In genomic region chr2:120734930-120735611, GRCh38 we compare ENCODE assay signal across 10 cellular contexts. TPM values are rescaled to one million over a fixed set of nuclear protein-coding genes. Genes with fewer than 3 reads are reported as not detected.
DNase-seq lines count a peak whose midpoint lies in the region; ATAC-seq, FAIRE-seq and TF ChIP-seq lines count a peak whose summit lies in the region.
"Had no signal": no experiment of that assay in that cellular context is flagged by ENCODE, and none has a peak within 500 bp of the region (broad histone marks: within the 10 kb centered on the region; RNA-seq: fewer than 3 reads in every experiment).

No MANE protein-coding gene starts in this region.

- no peak for FAIRE-seq in A549 (lab: Jason Lieb, UNC)

- H3K9ac ChIP-seq in HUES64 (ENCODE audit: low read depth, low read length) (peak overlapping the region; percentile 91), neural progenitor cell (no peak overlapping the region)

- peaks cover 56% of the 10 kb centered on the region for H3K79me2 ChIP-seq in neural progenitor cell (ENCODE audit: low read depth)

- H4K20me1 ChIP-seq in neural progenitor cell (ENCODE audit: low read depth): peaks cover 26% of the 10 kb centered on the region

- DNase-seq in A549 (ENCODE audit: low read depth in 1 of 2, low spot score in 1 of 2) (no peak), esophagus squamous epithelium (lab: John Stamatoyannopoulos, UW) (no peak), neural progenitor cell (ENCODE audit: low spot score) (peak; percentile 69), RKO (ENCODE audit: low spot score) (no peak), COLO829 (ENCODE audit: low spot score) (no peak), NCI-H2196 (lab: John Stamatoyannopoulos, UW; ENCODE audit: unreplicated experiment) (no peak)
- DNase-seq: effector memory CD8-positive, alpha-beta T cell had no signal

- TF ChIP-seq EP300 in A549 (IDR thresholded peaks at IDR 0.05): no peak

- H3K36me3 Mint-ChIP-seq in neural progenitor cell: peaks cover 12% of the 10 kb centered on the region
- H3K36me3 Mint-ChIP-seq: CD8-positive, alpha-beta T cell had no signal

- no peaks in the 10 kb centered on the region for H3K27me3 ChIP-seq in HUES64 (ENCODE audit: insufficient read depth, low read length)
- peaks cover 0 to 96% (median 5%) of the 10 kb centered on the region in 4 donors for H3K27me3 ChIP-seq in esophagus squamous epithelium
- H3K27me3 ChIP-seq in neural progenitor cell: no peaks in the 10 kb centered on the region

- H3K4me3 ChIP-seq in A549: peak overlapping the region; percentile 73
- H3K4me3 ChIP-seq in HUES64 (ENCODE audit: low read length): peak overlapping the region; percentile 89
- H3K4me3 ChIP-seq in esophagus squamous epithelium: peak overlapping the region in 3 of 4 donors; percentile 45 to 77 (median 59)
- H3K4me3 ChIP-seq in neural progenitor cell: peak overlapping the region; percentile 89

- ATAC-seq in A549: no peak
- no peak for ATAC-seq in HG03460 (IDR thresholded peaks at IDR 0.05; ENCODE audit: unreplicated experiment)
- ATAC-seq: CD8-positive, alpha-beta T cell; effector memory CD8-positive, alpha-beta T cell had no signal

- peak overlapping the region; percentile 91 for H3K4me3 Mint-ChIP-seq in neural progenitor cell
- H3K4me3 Mint-ChIP-seq: CD8-positive, alpha-beta T cell; effector memory CD8-positive, alpha-beta T cell had no signal

- peak overlapping the region; percentile 35 for H3K27ac Mint-ChIP-seq in neural progenitor cell
- H3K27ac Mint-ChIP-seq: CD8-positive, alpha-beta T cell; effector memory CD8-positive, alpha-beta T cell had no signal

- peak overlapping the region; percentile 93 to 98 for H3K27ac ChIP-seq in A549
- H3K27ac ChIP-seq in HUES64 (ENCODE audit: low read depth, low read length): no peak overlapping the region
- H3K27ac ChIP-seq in esophagus squamous epithelium: peak overlapping the region in 3 of 4 donors; percentile 80 to 82 (median 82)
- H3K27ac ChIP-seq in neural progenitor cell: no peak overlapping the region

- peaks cover 13% of the 10 kb centered on the region for H3K27me3 Mint-ChIP-seq in neural progenitor cell (ENCODE audit: insufficient read depth, low read depth)

- no peak for TF ChIP-seq CTCF in A549 (IDR thresholded peaks at IDR 0.05)
- no peak for TF ChIP-seq CTCF in esophagus squamous epithelium (IDR thresholded peaks at IDR 0.05)
- TF ChIP-seq CTCF in neural progenitor cell (IDR thresholded peaks at IDR 0.05): no peak

- intact Hi-C loops in esophagus squamous epithelium (cut with DNase I): no loop called here

- H3K4me1 ChIP-seq in A549 (peaks cover 36% of the 10 kb centered on the region), HUES64 (ENCODE audit: insufficient read depth, low read length) (peaks cover 31% of the 10 kb centered on the region), esophagus squamous epithelium (peaks cover 20 to 58% (median 25%) of the 10 kb centered on the region in 3 donors), neural progenitor cell (peaks cover 38% of the 10 kb centered on the region)

- H3K4me1 Mint-ChIP-seq in neural progenitor cell: peaks cover 47% of the 10 kb centered on the region

- H3F3A ChIP-seq in neural progenitor cell (ENCODE audit: low read depth): peaks cover 41% of the 10 kb centered on the region

- H3K9me3 ChIP-seq in A549 (no peaks in the 10 kb centered on the region), HUES64 (ENCODE audit: insufficient read depth, low read depth, low read length) (no peaks in the 10 kb centered on the region), esophagus squamous epithelium (no peaks in the 10 kb centered on the region), neural progenitor cell (ENCODE audit: low read depth) (no peaks in the 10 kb centered on the region)

- no peaks in the 10 kb centered on the region for H3K9me3 Mint-ChIP-seq in neural progenitor cell
- H3K9me3 Mint-ChIP-seq: CD8-positive, alpha-beta T cell; effector memory CD8-positive, alpha-beta T cell had no signal

- 18% methylated on average over 15 of the region's 36 CpGs for WGBS in A549 (ENCODE audit: missing lambda C conversion rate)
- 7% methylated on average over 35 of the region's 36 CpGs for WGBS in HUES64
- WGBS in esophagus squamous epithelium, 2 donors: 15 to 23% methylated on average over 6 to 32 of the region's 36 CpGs

- peaks cover 6% of the 10 kb centered on the region; the same call in 1 of the 2 replicates for H3K36me3 ChIP-seq in HUES64 (ENCODE audit: insufficient read depth, low read length)
- H3K36me3 ChIP-seq in esophagus squamous epithelium: no peaks in the 10 kb centered on the region
- H3K36me3 ChIP-seq in neural progenitor cell: no peaks in the 10 kb centered on the region

- CTCF ChIA-PET in A549 (lab: Yijun Ruan, JAX): interaction anchor here (1.0 to 4.3 kb wide), 23 partner anchors 9 to 335 kb away, joined by 3 to 22 read pairs (median 4); no protein-coding TSS in a partner anchor

- peak overlapping the region; percentile 99 for H3K4me2 ChIP-seq in A549
- peak overlapping the region; percentile 81 for H3K4me2 ChIP-seq in neural progenitor cell

- TF ChIP-seq POLR2A in A549 (IDR thresholded peaks at IDR 0.05; ENCODE audit: low read length) (no peak), esophagus squamous epithelium (IDR thresholded peaks at IDR 0.05) (no peak)

- peak overlapping the region; percentile 85 for H2AFZ ChIP-seq in neural progenitor cell (replicated peaks)

- POLR2A ChIA-PET in A549 (lab: Yijun Ruan, JAX): interaction anchor here (0.6 to 4.2 kb wide), 2 partner anchors 200 to 340 kb away, joined by 3 to 25 read pairs; no protein-coding TSS in a partner anchor

- no peak for TF ChIP-seq RAD21 in A549 (conservative IDR thresholded peaks at IDR 0.05 in 1 of 2, IDR thresholded peaks at IDR 0.05 in 1 of 2)

TF ChIP-seq in A549, 52 proteins besides CTCF, POLR2A, EP300 and RAD21:
- TF ChIP-seq, protein P1, sequence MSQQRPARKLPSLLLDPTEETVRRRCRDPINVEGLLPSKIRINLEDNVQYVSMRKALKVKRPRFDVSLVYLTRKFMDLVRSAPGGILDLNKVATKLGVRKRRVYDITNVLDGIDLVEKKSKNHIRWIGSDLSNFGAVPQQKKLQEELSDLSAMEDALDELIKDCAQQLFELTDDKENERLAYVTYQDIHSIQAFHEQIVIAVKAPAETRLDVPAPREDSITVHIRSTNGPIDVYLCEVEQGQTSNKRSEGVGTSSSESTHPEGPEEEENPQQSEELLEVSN (IDR thresholded peaks at IDR 0.05; ENCODE audit: borderline replicate concordance, low read depth): peak; percentile 20
- no peak for TF ChIP-seq CHD2 (IDR thresholded peaks at IDR 0.05; ENCODE audit: low read length, partially characterized antibody)

RNA-seq across cellular contexts. Expression of gene GLI2, which starts 0.6 kb away (rescaled TPM):
- polyA plus RNA-seq in A549 (2011; rRNA removed) (5.6 and 7.5 TPM in 2 replicates), A549 (2017; fragmentation: RNase III; extraction: RNeasy Plus Mini Kit Qiagen cat#74134 plus additional on column Dnase treatment) (10.3 to 12.5 TPM (median 10.4 TPM) in 3 replicates)
- polyA plus RNA-seq in A549 (2012; cell fraction: cytosol; rRNA removed): 15.5 and 20.2 TPM in 2 replicates
- polyA plus RNA-seq in A549 (2012; cell fraction: nucleus; rRNA removed): 41.4 and 61.7 TPM in 2 replicates
- polyA minus RNA-seq in A549 (2011; rRNA and poly(A)+ RNA removed): 5.7 and 9.4 TPM in 2 replicates
- polyA plus RNA-seq in HUES64 (2013, experiment 1 of 2): 21.8 TPM
- polyA plus RNA-seq in HUES64 (2013, experiment 2 of 2): 22.5 TPM
- total RNA-seq in esophagus squamous epithelium (1 to 10 TPM; 1.1 to 2.7 (median 1.9) TPM), neural progenitor cell (ENCODE audit: low replicate concordance) (9.4 and 39.6 TPM in 2 replicates)
- total RNA-seq: CD8-positive, alpha-beta T cell had no signal

Comparison
In these comparisons a context has a peak if more than half of its experiments do, and no peak if none do; other contexts are left out.
1. H3K27ac ChIP-seq: peak in A549 (2 of 2) and esophagus squamous epithelium (3 of 4); none in HUES64 (single experiment) and neural progenitor cell (single experiment).
2. Peak in every context shown above with its lines, with median percentiles within 50 percentile points of each other: H3K4me3 ChIP-seq.